In genomic region chr19:48332662-48333466, GRCh38 we compare ENCODE assay signal across 8 cellular contexts. TPM values are rescaled to one million over a fixed set of nuclear protein-coding genes. Genes with fewer than 3 reads are reported as not detected.
DNase-seq lines count a peak whose midpoint lies in the region; ATAC-seq and TF ChIP-seq lines count a peak whose summit lies in the region.

No MANE protein-coding gene starts in this region.

- H3K4me1 Mint-ChIP-seq in activated naive CD4-positive, alpha-beta T cell treated with anti-CD3 and anti-CD28 coated beads, Interleukin-2, amount 50 U/mL, for 24 hours: peaks cover 63% of the 10 kb centered on the region

- H3K27ac ChIP-seq in SJSA1: no peak overlapping the region
- H3K27ac ChIP-seq in temporal lobe (ENCODE audit: low read depth, low read length): peak overlapping the region; percentile 91

- peaks cover 9% of the 10 kb centered on the region for H3K36me3 Mint-ChIP-seq in activated naive CD4-positive, alpha-beta T cell treated with anti-CD3 and anti-CD28 coated beads, Interleukin-2, amount 50 U/mL, for 24 hours

- H3K27me3 ChIP-seq in SJSA1 (replicated peaks): no peaks in the 10 kb centered on the region

- H3K36me3 ChIP-seq in SJSA1: peaks cover 37% of the 10 kb centered on the region

- no peaks in the 10 kb centered on the region for H3K9me3 Mint-ChIP-seq in activated naive CD4-positive, alpha-beta T cell treated with anti-CD3 and anti-CD28 coated beads, Interleukin-2, amount 50 U/mL, for 24 hours

- peak overlapping the region; percentile 94 for H3K4me3 Mint-ChIP-seq in activated naive CD4-positive, alpha-beta T cell treated with anti-CD3 and anti-CD28 coated beads, Interleukin-2, amount 50 U/mL, for 24 hours

- H3K27ac Mint-ChIP-seq in activated naive CD4-positive, alpha-beta T cell treated with anti-CD3 and anti-CD28 coated beads, Interleukin-2, amount 50 U/mL, for 24 hours: peak overlapping the region; percentile 95

- no peaks in the 10 kb centered on the region for H3K9me3 ChIP-seq in SJSA1 (replicated peaks)

- H3K27me3 Mint-ChIP-seq in activated naive CD4-positive, alpha-beta T cell treated with anti-CD3 and anti-CD28 coated beads, Interleukin-2, amount 50 U/mL, for 24 hours: no peaks in the 10 kb centered on the region

- peak; percentile 93 for DNase-seq in GM04504 (ENCODE audit: low read depth)
- DNase-seq in HFF-Myc (ENCODE audit: extremely low read depth, low read depth): peak; percentile 88
- DNase-seq in MV-4-11 (lab: John Stamatoyannopoulos, UW): peak; percentile 99
- peak; percentile 86 to 87 for DNase-seq in SJSA1 (ENCODE audit: low read depth in 1 of 2, low spot score in 2 of 2)
- peak; percentile 99 for DNase-seq in glomerular endothelial cell (ENCODE audit: extremely low read depth, low read depth, low spot score)
- DNase-seq in omental fat pad (ENCODE audit: low spot score): peak; percentile 83

- ATAC-seq in omental fat pad (ENCODE audit: low FRiP score): peak; percentile 79

- H3K4me1 ChIP-seq in SJSA1 (replicated peaks): peaks cover 22% of the 10 kb centered on the region

- 0 out of 2 replicates have a peak overlapping the region, but pooled peaks have one; percentile 1 for H3K4me3 ChIP-seq in HFF-Myc (replicated peaks; ENCODE audit: low read depth, low read length)
- H3K4me3 ChIP-seq in SJSA1: peak overlapping the region; percentile 43

- TF ChIP-seq CTCF in HFF-Myc (IDR thresholded peaks at IDR 0.05; ENCODE audit: low read depth, low read length, missing control alignments) (no peak), omental fat pad (IDR thresholded peaks at IDR 0.05) (no peak)

RNA-seq across cellular contexts. Expression of gene EMP3, which starts 7.5 kb away (rescaled TPM):
- total RNA-seq in SJSA1 (2014; rRNA removed; shearing (Covaris generic)): 43.8 and 62.2 TPM in 2 replicates
- total RNA-seq in glomerular endothelial cell: 37.7 and 44.7 TPM in 2 replicates
- 100 to 1,000 TPM in 1 of 4 donors, 10 to 100 TPM in 3; 48.6 to 173 (median 58.9) TPM for total RNA-seq in omental fat pad
- 1.7 TPM for total RNA-seq in temporal lobe

RNA-seq across cellular contexts. Expression of gene TMEM143, which starts 30.9 kb away (rescaled TPM):
- total RNA-seq in SJSA1 (2014; rRNA removed; shearing (Covaris generic)): 0.38 and 3.2 TPM in 2 replicates
- total RNA-seq in glomerular endothelial cell (5.1 and 6.8 TPM in 2 replicates), omental fat pad (10 to 100 TPM in 1 of 4 donors, 1 to 10 TPM in 3; 2.0 to 11.5 (median 5.1) TPM), temporal lobe (3.2 TPM)

RNA-seq across cellular contexts. Expression of gene SYNGR4, which starts 31.3 kb away (rescaled TPM):
- not detected in 2 replicates for total RNA-seq in SJSA1 (2014; rRNA removed; shearing (Covaris generic))
- total RNA-seq in glomerular endothelial cell: not detected in 2 replicates
- not detected for total RNA-seq in omental fat pad
- total RNA-seq in temporal lobe: not detected

RNA-seq across cellular contexts. Expression of gene KDELR1, which starts 58.5 kb away (rescaled TPM):
- 58.0 and 99.3 TPM in 2 replicates for total RNA-seq in SJSA1 (2014; rRNA removed; shearing (Covaris generic))
- total RNA-seq in glomerular endothelial cell (174 and 177 TPM in 2 replicates), omental fat pad (100 to 1,000 TPM in 1 of 4 donors, 10 to 100 TPM in 3; 72.2 to 102 (median 75.3) TPM), temporal lobe (22.1 TPM)

Comparison
In these comparisons a context has a peak if more than half of its experiments do, and no peak if none do; other contexts are left out.
1. RNA of gene EMP3, which starts 7.5 kb away (total RNA-seq): 48.6 to 173 TPM in omental fat pad, 43.8 to 62.2 TPM in SJSA1 and 37.7 to 44.7 TPM in glomerular endothelial cell; 1.7 TPM in temporal lobe (single experiment); every median in the first group is over 10 times any median in the second.
2. Peak in every context shown above with its lines, with median percentiles within 50 percentile points of each other: DNase-seq.